8 cellular contexts compared by ENCODE assay signal in the genomic region with DNA sequence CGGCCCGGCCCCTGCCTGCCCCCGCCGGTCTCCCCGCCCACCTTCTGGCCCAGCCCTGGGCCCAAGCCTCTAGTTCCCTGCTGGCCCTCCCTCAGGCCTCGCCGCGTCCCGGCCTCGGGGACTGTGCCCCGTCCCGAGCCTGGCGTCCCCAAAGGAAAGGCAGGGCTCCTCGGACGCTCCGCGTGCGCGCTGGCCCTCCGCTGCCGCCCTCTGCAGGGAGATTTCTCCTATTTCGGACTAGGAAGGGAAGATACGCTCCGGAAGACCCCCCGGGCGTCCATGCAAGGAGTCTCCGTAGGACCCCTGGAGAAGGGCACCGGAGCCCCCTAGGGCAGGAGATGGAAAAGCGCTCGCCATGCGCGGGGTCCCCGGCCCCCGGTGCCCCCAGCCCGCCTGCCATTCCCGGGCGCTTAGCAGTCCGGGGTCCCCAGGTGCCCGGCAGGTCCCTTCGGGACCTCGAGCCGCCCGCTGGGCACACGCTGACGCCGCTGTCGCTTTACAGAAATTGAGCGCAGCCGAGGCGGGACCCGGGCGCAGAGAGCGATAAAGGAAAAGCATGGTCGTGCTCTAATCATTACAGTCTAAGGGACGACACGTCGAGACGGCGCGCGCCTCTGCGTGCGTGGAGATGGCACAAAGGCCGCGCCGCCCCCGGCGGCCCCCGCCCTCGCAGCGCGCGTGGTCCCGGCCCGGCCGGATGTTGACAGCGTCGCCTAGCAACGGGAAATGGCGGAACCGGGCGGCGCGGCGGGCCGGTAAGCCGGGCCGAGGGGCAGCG. TPM values are rescaled to one million over a fixed set of nuclear protein-coding genes. Genes with fewer than 3 reads are reported as not detected.
DNase-seq lines count a peak whose midpoint lies in the region; ATAC-seq and TF ChIP-seq lines count a peak whose summit lies in the region.

A gene with protein sequence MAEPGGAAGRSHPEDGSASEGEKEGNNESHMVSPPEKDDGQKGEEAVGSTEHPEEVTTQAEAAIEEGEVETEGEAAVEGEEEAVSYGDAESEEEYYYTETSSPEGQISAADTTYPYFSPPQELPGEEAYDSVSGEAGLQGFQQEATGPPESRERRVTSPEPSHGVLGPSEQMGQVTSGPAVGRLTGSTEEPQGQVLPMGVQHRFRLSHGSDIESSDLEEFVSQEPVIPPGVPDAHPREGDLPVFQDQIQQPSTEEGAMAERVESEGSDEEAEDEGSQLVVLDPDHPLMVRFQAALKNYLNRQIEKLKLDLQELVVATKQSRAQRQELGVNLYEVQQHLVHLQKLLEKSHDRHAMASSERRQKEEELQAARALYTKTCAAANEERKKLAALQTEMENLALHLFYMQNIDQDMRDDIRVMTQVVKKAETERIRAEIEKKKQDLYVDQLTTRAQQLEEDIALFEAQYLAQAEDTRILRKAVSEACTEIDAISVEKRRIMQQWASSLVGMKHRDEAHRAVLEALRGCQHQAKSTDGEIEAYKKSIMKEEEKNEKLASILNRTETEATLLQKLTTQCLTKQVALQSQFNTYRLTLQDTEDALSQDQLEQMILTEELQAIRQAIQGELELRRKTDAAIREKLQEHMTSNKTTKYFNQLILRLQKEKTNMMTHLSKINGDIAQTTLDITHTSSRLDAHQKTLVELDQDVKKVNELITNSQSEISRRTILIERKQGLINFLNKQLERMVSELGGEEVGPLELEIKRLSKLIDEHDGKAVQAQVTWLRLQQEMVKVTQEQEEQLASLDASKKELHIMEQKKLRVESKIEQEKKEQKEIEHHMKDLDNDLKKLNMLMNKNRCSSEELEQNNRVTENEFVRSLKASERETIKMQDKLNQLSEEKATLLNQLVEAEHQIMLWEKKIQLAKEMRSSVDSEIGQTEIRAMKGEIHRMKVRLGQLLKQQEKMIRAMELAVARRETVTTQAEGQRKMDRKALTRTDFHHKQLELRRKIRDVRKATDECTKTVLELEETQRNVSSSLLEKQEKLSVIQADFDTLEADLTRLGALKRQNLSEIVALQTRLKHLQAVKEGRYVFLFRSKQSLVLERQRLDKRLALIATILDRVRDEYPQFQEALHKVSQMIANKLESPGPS (plus strand): TSS at position 706 of the 778 bp plus-strand sequence. CDS start 21 bp downstream, at position 727.

- H3K27ac Mint-ChIP-seq in activated CD4-positive, alpha-beta memory T cell treated with anti-CD3 and anti-CD28 coated beads, Interleukin-2, amount 10 ng/mL, durations not matched to agents 7 days and 5 days, result no peak within 1 kb of the TSS

- H3K27ac ChIP-seq in ectodermal cell (ENCODE audit: insufficient read depth, low read depth, low read length, poor library complexity, severe bottlenecking), result peak within 1 kb of the TSS; percentile 98
- peak within 1 kb of the TSS; percentile 97 for H3K27ac ChIP-seq in lower lobe of right lung

- DNase-seq in ELF-1 (ENCODE audit: low read depth, low spot score) (peak; percentile 83), NCI-H526 treated with DMSO at 0.1 percent for 48 hours (lab: John Stamatoyannopoulos, UW) (peak; percentile 50), lower lobe of right lung (peak; percentile 92)
- DNase-seq in activated CD4-positive, alpha-beta memory T cell treated with anti-CD3 and anti-CD28 coated beads, Interleukin-2, amount 10 ng/mL, durations not matched to agents 7 days and 5 days, result peak; percentile 76
- DNase-seq in stimulated activated CD4-positive, alpha-beta T cell treated with anti-CD3 and anti-CD28 coated beads, Interleukin-4, amount 100 ng/mL, for 48 hours (ENCODE audit: low read depth in 2 of 2), result peak; percentile 48 to 67

- no peaks in the 10 kb centered on the region for H3K9me3 Mint-ChIP-seq in activated CD4-positive, alpha-beta memory T cell treated with anti-CD3 and anti-CD28 coated beads, Interleukin-2, amount 10 ng/mL, durations not matched to agents 7 days and 5 days

- H3K4me3 ChIP-seq in ectodermal cell (ENCODE audit: insufficient read depth, low read depth, low read length) (peak within 1 kb of the TSS; percentile 93), lower lobe of right lung (peak within 1 kb of the TSS; percentile 94)

- peak within 1 kb of the TSS; percentile 69 for H3K4me3 Mint-ChIP-seq in activated CD4-positive, alpha-beta memory T cell treated with anti-CD3 and anti-CD28 coated beads, Interleukin-2, amount 10 ng/mL, durations not matched to agents 7 days and 5 days

- POLR2A ChIA-PET in activated CD4-positive, alpha-beta memory T cell treated with anti-CD3 and anti-CD28 coated beads, Interleukin-2, amount 10 ng/mL, durations not matched to agents 7 days and 5 days (lab: Charles Lee), result no interaction called here

- peaks cover 14% of the 10 kb centered on the region for H3K4me1 Mint-ChIP-seq in activated CD4-positive, alpha-beta memory T cell treated with anti-CD3 and anti-CD28 coated beads, Interleukin-2, amount 10 ng/mL, durations not matched to agents 7 days and 5 days

- ATAC-seq in HG03159 (IDR thresholded peaks at IDR 0.05; ENCODE audit: unreplicated experiment) (peak; percentile 65), lower lobe of right lung (peak; percentile 97 to 98), HG02884 (IDR thresholded peaks at IDR 0.05; ENCODE audit: unreplicated experiment) (no peak)

- CTCF ChIA-PET in activated CD4-positive, alpha-beta memory T cell treated with anti-CD3 and anti-CD28 coated beads, Interleukin-2, amount 10 ng/mL, durations not matched to agents 7 days and 5 days (lab: Charles Lee), result no interaction called here

- H3K36me3 ChIP-seq in ectodermal cell (ENCODE audit: control insufficient read depth, insufficient read depth, low read length) (no peaks in the 10 kb centered on the region), lower lobe of right lung (no peaks in the 10 kb centered on the region)

- WGBS in ectodermal cell, 2 experiments, result 0 to 1% methylated on average over 89 of the region's 89 CpGs

- no peaks in the 10 kb centered on the region for H3K9me3 ChIP-seq in ectodermal cell (ENCODE audit: control insufficient read depth, low read length)
- no peaks in the 10 kb centered on the region for H3K9me3 ChIP-seq in lower lobe of right lung

- intact Hi-C loops in lower lobe of right lung (cut with DNase I), result no loop called here

- H3K27me3 ChIP-seq in ectodermal cell (ENCODE audit: control insufficient read depth, insufficient read depth, low read length, poor library complexity, severe bottlenecking), result peaks cover 10% of the 10 kb centered on the region
- no peaks in the 10 kb centered on the region for H3K27me3 ChIP-seq in lower lobe of right lung (ENCODE audit: low read depth)

- peaks cover 32% of the 10 kb centered on the region for H3K27me3 Mint-ChIP-seq in activated CD4-positive, alpha-beta memory T cell treated with anti-CD3 and anti-CD28 coated beads, Interleukin-2, amount 10 ng/mL, durations not matched to agents 7 days and 5 days

- no peaks in the 10 kb centered on the region for H3K36me3 Mint-ChIP-seq in activated CD4-positive, alpha-beta memory T cell treated with anti-CD3 and anti-CD28 coated beads, Interleukin-2, amount 10 ng/mL, durations not matched to agents 7 days and 5 days (ENCODE audit: low read depth)

- H3K4me1 ChIP-seq in ectodermal cell (ENCODE audit: control insufficient read depth, insufficient read depth, low read length), result peaks cover 9% of the 10 kb centered on the region
- H3K4me1 ChIP-seq in lower lobe of right lung, result peaks cover 14% of the 10 kb centered on the region

- TF ChIP-seq CTCF in lower lobe of right lung (IDR thresholded peaks at IDR 0.05), result no peak

RNA-seq across cellular contexts. Expression of the gene that starts here (rescaled TPM):
- not detected for total RNA-seq in activated CD4-positive, alpha-beta memory T cell treated with anti-CD3 and anti-CD28 coated beads, Interleukin-2, amount 10 ng/mL, durations not matched to agents 7 days and 5 days
- 22.3 TPM for polyA plus RNA-seq in ectodermal cell (2013, experiment 1 of 4)
- polyA plus RNA-seq in ectodermal cell (2013, experiment 2 of 4), result 18.6 TPM
- polyA plus RNA-seq in ectodermal cell (2013, experiment 3 of 4), result 14.3 TPM
- 16.6 TPM for polyA plus RNA-seq in ectodermal cell (2013, experiment 4 of 4)
- total RNA-seq in lower lobe of right lung, result 14.1 TPM

Comparison
In these comparisons a context has a peak if more than half of its experiments do, and no peak if none do; other contexts are left out.
1. RNA of the gene that starts here (total RNA-seq): 14.1 TPM in lower lobe of right lung (single experiment); not detected in activated CD4-positive, alpha-beta memory T cell treated with anti-CD3 and anti-CD28 coated beads, Interleukin-2, amount 10 ng/mL, durations not matched to agents 7 days and 5 days; every median in the first group is over 10 times any median in the second.
2. Peak in DNase-seq in activated CD4-positive, alpha-beta memory T cell treated with anti-CD3 and anti-CD28 coated beads, Interleukin-2, amount 10 ng/mL, durations not matched to agents 7 days and 5 days; RNA of the gene not detected or under 1 TPM.
3. Peak in every context shown above with its lines, with median percentiles within 50 percentile points of each other: DNase-seq.